ENCODE assay signal across 8 cellular contexts in genomic region chr7:46352335-46352954, GRCh38.
DNase-seq lines count a peak whose midpoint lies in the region; ATAC-seq, FAIRE-seq and TF ChIP-seq lines count a peak whose summit lies in the region.

No MANE protein-coding gene starts in this region.

- H3K4me3 ChIP-seq in esophagus squamous epithelium: no peak overlapping the region

- intact Hi-C loops in esophagus squamous epithelium (cut with DNase I): loop anchor here (10.0 kb wide), 1 partner anchor 732 kb away; no protein-coding TSS in a partner anchor

- FAIRE-seq in H54 (lab: Jason Lieb, UNC): peak; percentile 84

- DNase-seq in Caki2 (ENCODE audit: low read depth): peak; percentile 65
- peak; percentile 63 for DNase-seq in H54 (ENCODE audit: insufficient read length, low spot score)
- peak; percentile 63 for DNase-seq in RPMI8226
- DNase-seq in esophagus squamous epithelium (lab: John Stamatoyannopoulos, UW): no peak
- DNase-seq in non-pigmented ciliary epithelial cell (ENCODE audit: low read depth): peak; percentile 30

- in situ Hi-C loops in Caki2 (cut with HindIII; ENCODE audit: low pct_unique_long_range_greater_than_20kb, low sequenced_read_pairs): no loop called here

- no peaks in the 10 kb centered on the region for H3K9me3 ChIP-seq in esophagus squamous epithelium

- WGBS in esophagus squamous epithelium, 2 donors: 7 to 8% methylated on average over 2 of the region's 2 CpGs

- peak in 5 of 6 experiments; percentile 40 to 69 (median 51) for TF ChIP-seq CTCF in esophagus squamous epithelium (IDR thresholded peaks at IDR 0.05)

- H3K36me3 ChIP-seq in esophagus squamous epithelium: no peaks in the 10 kb centered on the region

- no peak for ATAC-seq in GM18867 (IDR thresholded peaks at IDR 0.05; ENCODE audit: unreplicated experiment)
- ATAC-seq in HG02884 (IDR thresholded peaks at IDR 0.05; ENCODE audit: unreplicated experiment): no peak
- no peak for ATAC-seq in GM21786 (IDR thresholded peaks at IDR 0.05; ENCODE audit: unreplicated experiment)

- H3K27me3 ChIP-seq in esophagus squamous epithelium: no peaks in the 10 kb centered on the region

- TF ChIP-seq POLR2A in H54 (IDR thresholded peaks at IDR 0.05; ENCODE audit: low read depth, low read length) (no peak), esophagus squamous epithelium (IDR thresholded peaks at IDR 0.05) (no peak)

- H3K4me1 ChIP-seq in esophagus squamous epithelium: no peaks in the 10 kb centered on the region

- H3K27ac ChIP-seq in esophagus squamous epithelium: no peak overlapping the region
